8 cellular contexts compared by ENCODE assay signal in the genomic region with DNA sequence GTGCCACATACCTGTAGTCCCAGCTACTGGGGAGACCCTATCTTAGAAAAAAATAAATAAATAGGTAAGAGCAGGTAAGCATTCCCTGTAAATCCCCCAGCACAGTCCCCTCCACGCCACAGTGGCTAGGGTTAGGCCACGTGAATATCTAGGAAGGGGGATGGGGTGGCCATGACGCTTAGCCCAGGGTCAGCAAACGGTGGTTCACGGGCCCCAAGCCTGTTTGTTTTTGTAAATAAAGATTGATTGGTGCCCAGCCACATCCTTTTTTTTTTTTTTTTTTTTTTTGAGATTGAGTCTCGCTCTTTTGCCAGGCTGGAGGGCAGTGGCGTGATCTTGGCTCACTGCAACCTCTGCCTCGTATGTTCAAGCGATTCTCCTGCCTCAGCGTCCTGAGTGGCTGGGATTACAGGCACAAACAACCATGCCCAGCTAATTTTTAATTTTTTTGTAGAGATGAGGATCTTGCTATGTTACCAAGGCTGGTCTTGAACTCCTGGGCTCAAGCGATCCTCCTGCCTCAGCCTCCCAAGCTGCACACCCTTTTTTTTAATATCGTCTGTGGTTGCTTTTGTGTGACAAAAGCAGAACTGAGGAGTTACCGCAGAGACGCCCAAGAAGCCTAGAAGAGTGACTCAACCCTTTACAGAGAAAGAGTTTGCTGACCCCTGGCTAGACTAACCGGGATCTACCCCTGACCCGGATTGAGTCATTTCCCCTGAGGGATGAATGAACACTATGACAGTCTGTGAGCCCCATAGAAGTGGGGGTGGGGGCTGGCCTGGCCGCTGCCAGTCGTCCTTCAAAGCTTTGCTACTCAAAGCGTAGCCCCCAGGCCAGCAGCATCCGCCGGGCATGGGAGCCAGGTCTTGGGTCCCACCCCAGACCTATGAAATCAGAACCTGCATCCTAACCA.
DNase-seq lines count a peak whose midpoint lies in the region; ATAC-seq and TF ChIP-seq lines count a peak whose summit lies in the region.

No MANE protein-coding gene starts in this region.

- H3K4me3 ChIP-seq in OCI-LY3 (ENCODE audit: low read length) (no peak overlapping the region), mesodermal cell (ENCODE audit: extremely low read depth, insufficient read depth, low read length, poor library complexity, severe bottlenecking) (no peak overlapping the region)

- H3K4me1 ChIP-seq in OCI-LY3 (ENCODE audit: low read length) (peaks cover 26% of the 10 kb centered on the region), mesodermal cell (ENCODE audit: control insufficient read depth, insufficient read depth, low read length, poor library complexity, severe bottlenecking) (peaks cover 66% of the 10 kb centered on the region)

- peak; percentile 52 for TF ChIP-seq CTCF in OCI-LY3 (IDR thresholded peaks at IDR 0.05; ENCODE audit: low read depth, low read length)

- no peaks in the 10 kb centered on the region for H3K9me3 ChIP-seq in OCI-LY3 (ENCODE audit: insufficient read depth, low read length)
- H3K9me3 ChIP-seq in mesodermal cell (ENCODE audit: control insufficient read depth, low read length) = no peaks in the 10 kb centered on the region

- peak in 2 of 3 donors; percentile 4 to 19 for DNase-seq in stimulated activated CD4-positive, alpha-beta T cell treated with anti-CD3 and anti-CD28 coated beads, Interleukin-12 subunit alpha, Interleukin-12 subunit beta, amount 100 ng/mL, for 48 hours (ENCODE audit: low read depth in 2 of 3, low spot score in 1 of 3)
- no peak for DNase-seq in stimulated activated CD4-positive, alpha-beta T cell treated with anti-CD3 and anti-CD28 coated beads, Interleukin-12 subunit alpha, Interleukin-12 subunit beta, amount 100 ng/mL, for 4 hours
- peak; percentile 95 for DNase-seq in dermis blood vessel endothelial cell

- no peaks in the 10 kb centered on the region for H4K20me1 ChIP-seq in OCI-LY3 (ENCODE audit: insufficient read depth, low read length)

- H3K79me2 ChIP-seq in OCI-LY3 (ENCODE audit: low read length) = no peaks in the 10 kb centered on the region

- H2AFZ ChIP-seq in OCI-LY3 (ENCODE audit: low read depth, low read length) = no peak overlapping the region

- H3K27ac ChIP-seq in OCI-LY3 (ENCODE audit: low read length) = no peak overlapping the region
- peak overlapping the region; percentile 92 for H3K27ac ChIP-seq in mesodermal cell (ENCODE audit: low read depth, low read length, severe bottlenecking)

- H3K36me3 ChIP-seq in OCI-LY3 (replicated peaks; ENCODE audit: low read depth, low read length) (no peaks in the 10 kb centered on the region), mesodermal cell (ENCODE audit: control insufficient read depth, insufficient read depth, low read length) (no peaks in the 10 kb centered on the region)

- ATAC-seq in GM19467 (IDR thresholded peaks at IDR 0.05; ENCODE audit: unreplicated experiment) = no peak
- ATAC-seq in HG02885 (IDR thresholded peaks at IDR 0.05; ENCODE audit: poor library complexity, unreplicated experiment) = no peak
- ATAC-seq in GM18870 (IDR thresholded peaks at IDR 0.05; ENCODE audit: unreplicated experiment) = no peak

- no peak overlapping the region for H3K9ac ChIP-seq in OCI-LY3 (ENCODE audit: low read length)

- H3K4me2 ChIP-seq in OCI-LY3 (ENCODE audit: low read length) = peak overlapping the region; percentile 43

- WGBS in mesodermal cell (ENCODE audit: insufficient coverage in 2 of 2), 2 experiments = 57 to 59% methylated on average over 12 to 18 of the region's 21 CpGs

- H3K27me3 ChIP-seq in OCI-LY3 (ENCODE audit: low read depth, low read length) = peaks cover 23% of the 10 kb centered on the region
